Comparison of ENCODE assay signal across 29 cellular contexts in genomic region chr7:116731019-116731388, GRCh38.
"Had no signal": no experiment of that assay in that cellular context is flagged by ENCODE, and none has a peak within 500 bp of the region (broad histone marks: within the 10 kb centered on the region; RNA-seq: fewer than 3 reads in every experiment).

No MANE protein-coding gene starts in this region.

- H3K36me3 Mint-ChIP-seq: activated naive CD8-positive, alpha-beta T cell; natural killer cell treated with Interleukin-12 subunit alpha and Interleukin-12 subunit beta and Interleukin-15 and Interleukin-18, amount 100 ng/mL, for 72 hours had no signal

- H3K9me3 ChIP-seq: adrenal gland, ascending aorta, left ventricle myocardium inferior, neutrophil, pancreas, sigmoid colon, spleen, upper lobe of left lung had no signal

- H3K9me3 Mint-ChIP-seq: activated T-cell treated with anti-CD3 and anti-CD28 coated beads, Interleukin-2, amount 50 U/mL, for 4 hours; activated T-helper 2 cell treated with anti-CD3 and anti-CD28 coated beads, Interferon-gamma antibody, Interleukin-2, Interleukin-4, amounts not matched to agents 10 μg/mL and 5 μg/mL and 100 μg/mL, durations not matched to agents 14 hours and 24 hours and 36 hours; natural killer cell treated with Interleukin-12 subunit alpha and Interleukin-12 subunit beta and Interleukin-15 and Interleukin-18, amount 100 ng/mL, for 72 hours had no signal

- H3K27me3 ChIP-seq: adrenal gland, ascending aorta, brain microvascular endothelial cell, neutrophil, pancreas, sigmoid colon, upper lobe of left lung had no signal

- H3K4me3 ChIP-seq: adrenal gland, ascending aorta, left ventricle myocardium inferior, pancreas, sigmoid colon, spleen, upper lobe of left lung had no signal

- H3K36me3 ChIP-seq: adrenal gland, ascending aorta, brain microvascular endothelial cell, left ventricle myocardium inferior, neutrophil, pancreas, sigmoid colon, spleen, upper lobe of left lung had no signal

- FAIRE-seq: pancreas had no signal

- ATAC-seq: activated T-cell treated with anti-CD3 and anti-CD28 coated beads, Interleukin-2, amount 50 U/mL, for 4 hours; esophagus mucosa; natural killer cell treated with Interleukin-12 subunit alpha and Interleukin-12 subunit beta and Interleukin-15 and Interleukin-18, amount 100 ng/mL, for 72 hours; pancreas had no signal

- H3K27ac Mint-ChIP-seq: activated naive CD8-positive, alpha-beta T cell; activated T-helper 2 cell treated with anti-CD3 and anti-CD28 coated beads, Interferon-gamma antibody, Interleukin-2, Interleukin-4, amounts not matched to agents 10 μg/mL and 5 μg/mL and 100 μg/mL, durations not matched to agents 14 hours and 24 hours and 36 hours; natural killer cell treated with Interleukin-12 subunit alpha and Interleukin-12 subunit beta and Interleukin-15 and Interleukin-18, amount 100 ng/mL, for 72 hours had no signal

- H3K27ac ChIP-seq: adrenal gland, ascending aorta, brain microvascular endothelial cell, left ventricle myocardium inferior, neutrophil, pancreas, sigmoid colon, spleen, upper lobe of left lung had no signal

- H3K4me3 Mint-ChIP-seq: activated naive CD8-positive, alpha-beta T cell; activated T-cell treated with anti-CD3 and anti-CD28 coated beads, Interleukin-2, amount 50 U/mL, for 4 hours; natural killer cell treated with Interleukin-12 subunit alpha and Interleukin-12 subunit beta and Interleukin-15 and Interleukin-18, amount 100 ng/mL, for 72 hours had no signal

- DNase-seq: activated CD4-positive, alpha-beta T cell treated with anti-CD3 and anti-CD28 coated beads for 4 hours; activated CD4-positive, alpha-beta T cell treated with anti-CD3 and anti-CD28 coated beads, Interleukin-2, amount 50 U/mL, for 48 hours; activated CD4-positive, CD25-positive, alpha-beta regulatory T cell; activated CD8-positive, alpha-beta memory T cell treated with anti-CD3 and anti-CD28 coated beads, Interleukin-2, amount 50 U/mL, for 48 hours; activated naive CD4-positive, alpha-beta T cell; activated T-cell treated with anti-CD3 and anti-CD28 coated beads, Interleukin-2, amount 50 U/mL, for 4 hours; adrenal gland; brain microvascular endothelial cell; caudate nucleus; dermis blood vessel endothelial cell; effector CD8-positive, alpha-beta T cell; foreskin melanocyte; hippocampal formation; left ventricle myocardium inferior; mammary epithelial cell; midbrain; pancreas; sigmoid colon; spleen; stimulated activated CD4-positive, alpha-beta T cell treated with anti-CD3 and anti-CD28 coated beads, Interleukin-4, amount 100 ng/mL, for 1 hour; stimulated activated naive CD4-positive, alpha-beta T cell treated with Interleukin-2 at 50 U/mL for 16 hours; T-helper 9 cell; upper lobe of left lung had no signal

- H3K4me1 ChIP-seq: adrenal gland, sigmoid colon had no signal
